In genomic region chr10:67884313-67884841, GRCh38 we compare ENCODE assay signal across 8 cellular contexts. TPM values are rescaled to one million over a fixed set of nuclear protein-coding genes. Genes with fewer than 3 reads are reported as not detected.
A peak's percentile ranks its signal among the peaks of the same experiment; 100 is the strongest.
DNase-seq lines count a peak whose midpoint lies in the region; ATAC-seq and TF ChIP-seq lines count a peak whose summit lies in the region.

Gene SIRT1, plus strand, starts transcription at chr10:67884656. Its CDS starts 66 bp downstream, at chr10:67884722.

- peak; percentile 85 for ATAC-seq in GM18502 (IDR thresholded peaks at IDR 0.05; ENCODE audit: poor library complexity, unreplicated experiment)
- ATAC-seq in HG02938 (IDR thresholded peaks at IDR 0.05; ENCODE audit: unreplicated experiment), result peak; percentile 81
- ATAC-seq in left ventricle myocardium superior, result peak; percentile 95
- peak; percentile 94 to 96 (median 95) for ATAC-seq in psoas muscle

- no peaks in the 10 kb centered on the region for H3K27me3 ChIP-seq in psoas muscle (ENCODE audit: insufficient read depth in 3 of 3, low read length in 2 of 3)

- H3K27ac ChIP-seq in angular gyrus (ENCODE audit: low read depth, low read length) (peak within 1 kb of the TSS; percentile 76), psoas muscle (peak within 1 kb of the TSS; percentile 95), urinary bladder (ENCODE audit: low read depth) (peak within 1 kb of the TSS; percentile 98)

- peak; percentile 80 for DNase-seq in NCI-H1694 treated with DMSO at 0.1 percent for 48 hours (lab: John Stamatoyannopoulos, UW)
- DNase-seq in T-helper 2 cell, result peak; percentile 81 to 96 (median 91)
- DNase-seq in left ventricle myocardium superior, result peak; percentile 99
- peak; percentile 98 to 99 for DNase-seq in psoas muscle

- whole genome bisulfite sequencing in psoas muscle, 3 donors, result 0 to 1% (median 1%) methylated on average over 48 to 62 of the region's 62 CpGs
- WGBS in urinary bladder, result under 1% methylated on average over 62 of the region's 62 CpGs

- no peak for TF ChIP-seq CTCF in psoas muscle (IDR thresholded peaks at IDR 0.05)

- H3K36me3 ChIP-seq in psoas muscle (ENCODE audit: insufficient read depth in 1 of 2, low read depth in 1 of 2) (peaks cover 4 to 28% of the 10 kb centered on the region in 2 donors), urinary bladder (ENCODE audit: insufficient read depth) (no peaks in the 10 kb centered on the region)

- no peaks in the 10 kb centered on the region for H3K9me3 ChIP-seq in psoas muscle

- intact Hi-C loops in left ventricle myocardium superior (cut with micrococcal nuclease), result no loop called here
- intact Hi-C loops in psoas muscle (cut with DNase I), result no loop called here

- peak within 1 kb of the TSS; percentile 88 for H3K4me3 ChIP-seq in psoas muscle
- H3K4me3 ChIP-seq in urinary bladder (ENCODE audit: low read depth, low read length), result peak within 1 kb of the TSS; percentile 89

- H3K4me1 ChIP-seq in psoas muscle (peaks cover 19% of the 10 kb centered on the region), urinary bladder (ENCODE audit: insufficient read depth) (no peaks in the 10 kb centered on the region)

RNA-seq across cellular contexts. Expression of gene SIRT1, which starts in this region (rescaled TPM):
- total RNA-seq in left ventricle myocardium superior, result 16.5 TPM
- total RNA-seq in psoas muscle, result 10 to 100 TPM; 14.7 to 24.3 (median 18.6) TPM
- 10 to 100 TPM in 2 of 3 donors, 1 to 10 TPM in 1; 7.8 to 21.4 (median 16.1) TPM for polyA plus RNA-seq in psoas muscle
- total RNA-seq in urinary bladder, result 41.3 TPM
- polyA plus RNA-seq in urinary bladder, result 19.2 TPM

Comparison
In these comparisons a context has a peak if more than half of its experiments do, and no peak if none do; other contexts are left out.
1. Peak in every context shown above with its lines: DNase-seq, ATAC-seq, H3K4me3 ChIP-seq and H3K27ac ChIP-seq.